Comparison of ENCODE assay signal across 1 cellular context in genomic region chr4:98627883-98628282, GRCh38.
TF ChIP-seq lines count a peak whose summit lies in the region.

No MANE protein-coding gene starts in this region.

TF ChIP-seq in A549, 52 proteins besides CTCF, POLR2A, EP300 and RAD21 (continued from another document):
- no peak for TF ChIP-seq HES2 (IDR thresholded peaks at IDR 0.05)
- no peak for TF ChIP-seq CEBPB (IDR thresholded peaks at IDR 0.05)
- no peak for TF ChIP-seq KDM1A (IDR thresholded peaks at IDR 0.05; ENCODE audit: low read depth)
- no peak for TF ChIP-seq RFX5 (IDR thresholded peaks at IDR 0.05)
- TF ChIP-seq SREBF2 (IDR thresholded peaks at IDR 0.05), result no peak
- TF ChIP-seq RCOR1 (IDR thresholded peaks at IDR 0.05; ENCODE audit: low read depth, low read length), result no peak
